Comparison of ENCODE assay signal across 28 cellular contexts in genomic region chr11:130536106-130537040, GRCh38.
A peak's percentile ranks its signal among the peaks of the same experiment; 100 is the strongest.
DNase-seq lines count a peak whose midpoint lies in the region; ATAC-seq, FAIRE-seq and TF ChIP-seq lines count a peak whose summit lies in the region.
"Had no signal": no experiment of that assay in that cellular context is flagged by ENCODE, and none has a peak within 500 bp of the region (broad histone marks: within the 10 kb centered on the region; RNA-seq: fewer than 3 reads in every experiment).

No MANE protein-coding gene starts in this region.

- peak; percentile 77 for FAIRE-seq in bronchial epithelial cell (lab: Jason Lieb, UNC)
- FAIRE-seq: colon, HTR-8/SVneo had no signal

- ATAC-seq in right cardiac atrium (peak; percentile 23 to 32), HG03159 (IDR thresholded peaks at IDR 0.05; ENCODE audit: unreplicated experiment) (no peak), HG03280 (IDR thresholded peaks at IDR 0.05; ENCODE audit: unreplicated experiment) (no peak)
- ATAC-seq: activated T-cell treated with anti-CD3 and anti-CD28 coated beads, Interleukin-2, amount 50 U/mL, for 72 hours had no signal

- no peak for TF ChIP-seq CTCF in bronchial epithelial cell (IDR thresholded peaks at IDR 0.05; ENCODE audit: insufficient read depth, low read length, severe bottlenecking)
- TF ChIP-seq CTCF in nephron (IDR thresholded peaks at IDR 0.05; ENCODE audit: unreplicated experiment in 3 of 3), result no peak

- H3K9me3 ChIP-seq in right cardiac atrium (ENCODE audit: control insufficient read depth, low read length), result no peaks in the 10 kb centered on the region
- H3K9me3 ChIP-seq: BE2C, Caco-2, lower lobe of right lung, tibial nerve had no signal

- 83% methylated on average over 11 of the region's 11 CpGs for WGBS in right cardiac atrium

- peaks cover 31% of the 10 kb centered on the region for H3K4me1 Mint-ChIP-seq in nephron
- H3K4me1 Mint-ChIP-seq: activated naive CD4-positive, alpha-beta T cell treated with anti-CD3 and anti-CD28 coated beads, Interleukin-2, amount 50 U/mL, for 24 hours; immature natural killer cell had no signal

- no peaks in the 10 kb centered on the region for H3K4me1 ChIP-seq in right cardiac atrium (ENCODE audit: control insufficient read depth, insufficient read depth, low read length)
- H3K4me1 ChIP-seq: Caco-2, lower lobe of right lung had no signal

- intact Hi-C loops in right cardiac atrium (cut with DNase I) (no loop called here), cardiac septum (cut with DNase I) (no loop called here)

- no peak overlapping the region for H3K4me3 ChIP-seq in right cardiac atrium (ENCODE audit: low read length)
- H3K4me3 ChIP-seq in bronchial epithelial cell (ENCODE audit: low read depth, low read length), result no peak overlapping the region
- H3K4me3 ChIP-seq: lower lobe of right lung, tibial nerve had no signal

- H3K27me3 Mint-ChIP-seq in nephron (ENCODE audit: low read depth), result peaks cover 11% of the 10 kb centered on the region

- no peak overlapping the region for H3K27ac ChIP-seq in right cardiac atrium (ENCODE audit: low read length)
- H3K27ac ChIP-seq: lower lobe of right lung had no signal

- H3K36me3 ChIP-seq in bronchial epithelial cell (ENCODE audit: control insufficient read depth, insufficient read depth, low read length), result no peaks in the 10 kb centered on the region
- H3K36me3 ChIP-seq: BE2C, lower lobe of right lung, tibial nerve had no signal

- H3K27ac Mint-ChIP-seq in nephron, result peak overlapping the region; percentile 7 to 74 (median 60)
- H3K27ac Mint-ChIP-seq: activated T-cell treated with anti-CD3 and anti-CD28 coated beads, Interleukin-2, amount 50 U/mL, for 72 hours; H9; immature natural killer cell had no signal

- DNase-seq in right cardiac atrium (no peak), cardiac septum (ENCODE audit: low spot score) (no peak), bronchial epithelial cell (ENCODE audit: low read depth) (peak; percentile 89), NCI-H2171 (lab: John Stamatoyannopoulos, UW) (no peak)
- no peak for DNase-seq in activated CD4-positive, alpha-beta T cell treated with anti-CD3 and anti-CD28 coated beads, Interleukin-2, amount 50 U/mL, for 48 hours
- DNase-seq: activated CD4-positive, CD25-positive, alpha-beta regulatory T cell treated with anti-CD3 and anti-CD28 coated beads, Interleukin-2, amount 50 U/mL, for 72 hours; activated T-cell treated with anti-CD3 and anti-CD28 coated beads, Interleukin-2, amount 50 U/mL, for 72 hours; BE2C; Caco-2; DND-41; H9; immature natural killer cell; Kasumi-1; lower lobe of right lung; NCI-H1105 treated with DMSO at 0.1 percent for 48 hours; NCI-H510A treated with DMSO at 0.1 percent for 48 hours; occipital lobe; RPMI8226; stimulated activated CD4-positive, alpha-beta T cell treated with anti-CD3 and anti-CD28 coated beads, Interleukin-1b, Interleukin-23, amount 100 ng/mL, for 48 hours; stimulated activated naive CD4-positive, alpha-beta T cell; T1000 had no signal

- peaks cover 8% of the 10 kb centered on the region for H3K9me3 Mint-ChIP-seq in nephron
- H3K9me3 Mint-ChIP-seq: activated naive CD4-positive, alpha-beta T cell treated with anti-CD3 and anti-CD28 coated beads, Interleukin-2, amount 50 U/mL, for 24 hours; activated T-cell treated with anti-CD3 and anti-CD28 coated beads, Interleukin-2, amount 50 U/mL, for 72 hours; H9; immature natural killer cell had no signal

- H3K27me3 ChIP-seq in right cardiac atrium (ENCODE audit: control insufficient read depth, insufficient read depth), result no peaks in the 10 kb centered on the region
- H3K27me3 ChIP-seq in bronchial epithelial cell (ENCODE audit: control insufficient read depth, insufficient read depth, low read length), result no peaks in the 10 kb centered on the region
- H3K27me3 ChIP-seq: BE2C, tibial nerve had no signal

- no peak overlapping the region for H3K4me3 Mint-ChIP-seq in nephron
- H3K4me3 Mint-ChIP-seq: activated naive CD4-positive, alpha-beta T cell treated with anti-CD3 and anti-CD28 coated beads, Interleukin-2, amount 50 U/mL, for 24 hours; activated T-cell treated with anti-CD3 and anti-CD28 coated beads, Interleukin-2, amount 50 U/mL, for 72 hours; H9; immature natural killer cell had no signal

- H3K36me3 Mint-ChIP-seq in nephron (ENCODE audit: low read depth), result no peaks in the 10 kb centered on the region
- H3K36me3 Mint-ChIP-seq: activated naive CD4-positive, alpha-beta T cell treated with anti-CD3 and anti-CD28 coated beads, Interleukin-2, amount 50 U/mL, for 24 hours; immature natural killer cell had no signal

Comparison
In these comparisons a context has a peak if more than half of its experiments do, and no peak if none do; other contexts are left out.
1. ATAC-seq: peak in right cardiac atrium (2 of 2); none in HG03159 (single experiment) and HG03280 (single experiment).